8 cellular contexts compared by ENCODE assay signal in genomic region chr2:96538487-96539214, GRCh38. TPM values are rescaled to one million over a fixed set of nuclear protein-coding genes. Genes with fewer than 3 reads are reported as not detected.
DNase-seq lines count a peak whose midpoint lies in the region; ATAC-seq and TF ChIP-seq lines count a peak whose summit lies in the region.

No MANE protein-coding gene starts in this region.

- no peak overlapping the region for H3K4me3 ChIP-seq in Caco-2 (ENCODE audit: low read depth, low read length)

- no peaks in the 10 kb centered on the region for H3K27me3 Mint-ChIP-seq in Caco-2 (ENCODE audit: insufficient read depth, unreplicated experiment)
- no peaks in the 10 kb centered on the region for H3K27me3 Mint-ChIP-seq in T-helper 1 cell treated with Interleukin-12 subunit alpha and Interleukin-12 subunit beta and Interleukin-4 antibody, amounts not matched to agents 30 μg/mL and 1 μg/mL, for 36 hours (ENCODE audit: low read depth)

- peaks cover 7% of the 10 kb centered on the region for H3K4me1 ChIP-seq in Caco-2

- ATAC-seq in HG02571 (IDR thresholded peaks at IDR 0.05; ENCODE audit: unreplicated experiment): no peak
- no peak for ATAC-seq in GM21737 (IDR thresholded peaks at IDR 0.05; ENCODE audit: unreplicated experiment)
- no peak for ATAC-seq in GM19035 (IDR thresholded peaks at IDR 0.05; ENCODE audit: unreplicated experiment)

- no peak for DNase-seq in Caco-2
- peak in 51 of 58 donors; percentile 13 to 86 (median 62) for DNase-seq in anterior cingulate cortex (lab: John Stamatoyannopoulos, UW)
- peak; percentile 61 for DNase-seq in iPS-NIHi11 (ENCODE audit: low spot score)
- DNase-seq in stimulated activated CD4-positive, alpha-beta T cell treated with anti-CD3 and anti-CD28 coated beads, Interleukin-12 subunit alpha, Interleukin-12 subunit beta, amount 100 ng/mL, for 4 hours: peak; percentile 84

- no peak for TF ChIP-seq CTCF in Caco-2 (IDR thresholded peaks at IDR 0.05; ENCODE audit: insufficient read depth in 1 of 2, low read depth in 1 of 2, low read length in 1 of 2, severe bottlenecking in 1 of 2, unreplicated experiment in 1 of 2)

- H3K9me3 ChIP-seq in Caco-2: no peaks in the 10 kb centered on the region

- no peaks in the 10 kb centered on the region for H3K36me3 ChIP-seq in Caco-2 (ENCODE audit: control insufficient read depth, insufficient read depth, low read length)

- no peaks in the 10 kb centered on the region for H3K27me3 ChIP-seq in Caco-2 (replicated peaks; ENCODE audit: control insufficient read depth, insufficient read depth, low read length)

- POLR2A ChIA-PET in Caco-2 (lab: Charles Lee): no interaction called here

- no peaks in the 10 kb centered on the region for H3K9me3 Mint-ChIP-seq in Caco-2 (ENCODE audit: unreplicated experiment)
- H3K9me3 Mint-ChIP-seq in T-helper 1 cell treated with Interleukin-12 subunit alpha and Interleukin-12 subunit beta and Interleukin-4 antibody, amounts not matched to agents 30 μg/mL and 1 μg/mL, for 36 hours: no peaks in the 10 kb centered on the region

- H3K4me1 Mint-ChIP-seq in Caco-2 (ENCODE audit: low read depth, unreplicated experiment): no peaks in the 10 kb centered on the region
- H3K4me1 Mint-ChIP-seq in T-helper 1 cell treated with Interleukin-12 subunit alpha and Interleukin-12 subunit beta and Interleukin-4 antibody, amounts not matched to agents 30 μg/mL and 1 μg/mL, for 36 hours (ENCODE audit: low read depth): peaks cover 58% of the 10 kb centered on the region

- H3K36me3 Mint-ChIP-seq in Caco-2 (ENCODE audit: insufficient read depth, unreplicated experiment): no peaks in the 10 kb centered on the region
- H3K36me3 Mint-ChIP-seq in T-helper 1 cell treated with Interleukin-12 subunit alpha and Interleukin-12 subunit beta and Interleukin-4 antibody, amounts not matched to agents 30 μg/mL and 1 μg/mL, for 36 hours (ENCODE audit: low read depth): peaks cover 49% of the 10 kb centered on the region

- CTCF ChIA-PET in Caco-2 (lab: Charles Lee): interaction anchor here (1.6 kb wide), 1 partner anchor 11 kb away, joined by 6 read pairs; no protein-coding TSS in a partner anchor

- intact Hi-C loops in Caco-2 (cut with micrococcal nuclease; ENCODE audit: unreplicated experiment): no loop called here

- peak overlapping the region; percentile 87 for H3K4me3 Mint-ChIP-seq in Caco-2 (ENCODE audit: unreplicated experiment)
- peak overlapping the region; percentile 98 for H3K4me3 Mint-ChIP-seq in T-helper 1 cell treated with Interleukin-12 subunit alpha and Interleukin-12 subunit beta and Interleukin-4 antibody, amounts not matched to agents 30 μg/mL and 1 μg/mL, for 36 hours

- BruUV-seq in Caco-2 (replicated peaks; lab: Mats Ljungman, UMichigan): no TSS peak

- H3K27ac Mint-ChIP-seq in Caco-2 (ENCODE audit: unreplicated experiment): no peak overlapping the region
- H3K27ac Mint-ChIP-seq in T-helper 1 cell treated with Interleukin-12 subunit alpha and Interleukin-12 subunit beta and Interleukin-4 antibody, amounts not matched to agents 30 μg/mL and 1 μg/mL, for 36 hours: peak overlapping the region; percentile 90

RNA-seq across cellular contexts. Expression of gene ARID5A, which starts 2.1 kb away (rescaled TPM):
- 3.0 and 3.3 TPM in 2 replicates for total RNA-seq in Caco-2 (2022)

RNA-seq across cellular contexts. Expression of gene NEURL3, which starts 33.5 kb away (rescaled TPM):
- 3.1 and 4.2 TPM in 2 replicates for total RNA-seq in Caco-2 (2022)

Comparison
In these comparisons a context has a peak if more than half of its experiments do, and no peak if none do; other contexts are left out.
1. DNase-seq: peak in anterior cingulate cortex (51 of 58), iPS-NIHi11 (single experiment) and stimulated activated CD4-positive, alpha-beta T cell treated with anti-CD3 and anti-CD28 coated beads, Interleukin-12 subunit alpha, Interleukin-12 subunit beta, amount 100 ng/mL, for 4 hours (single experiment); none in Caco-2 (0 of 2).